In the genomic region with DNA sequence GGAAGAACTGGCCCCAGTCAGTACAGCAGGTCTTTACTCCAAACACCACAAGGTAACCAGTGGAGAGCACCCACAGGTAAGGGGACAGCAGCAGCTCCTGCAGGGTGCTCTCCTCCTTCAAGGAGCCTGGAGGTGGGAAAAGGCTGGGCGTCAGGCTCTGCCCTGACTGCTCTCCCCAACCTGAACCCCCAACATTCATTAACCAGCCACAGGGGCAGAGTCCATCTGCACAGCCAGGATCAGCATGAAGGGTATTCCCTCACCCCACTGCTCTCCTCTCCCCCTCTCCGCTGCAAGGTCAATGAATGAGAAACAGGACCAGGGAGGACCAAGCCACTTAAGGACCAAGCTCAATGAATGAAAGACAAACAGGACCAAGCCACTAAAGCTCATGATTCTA, we compare ENCODE assay signal across 25 cellular contexts. TPM values are rescaled to one million over a fixed set of nuclear protein-coding genes. Genes with fewer than 3 reads are reported as not detected.
DNase-seq lines count a peak whose midpoint lies in the region; ATAC-seq, FAIRE-seq and TF ChIP-seq lines count a peak whose summit lies in the region.
"Had no signal": no experiment of that assay in that cellular context is flagged by ENCODE, and none has a peak within 500 bp of the region (broad histone marks: within the 10 kb centered on the region; RNA-seq: fewer than 3 reads in every experiment).

No MANE protein-coding gene starts in this region.

- H3K9me3 ChIP-seq in T-helper 17 cell (ENCODE audit: control insufficient read depth, low read length, poor library complexity, severe bottlenecking) (no peaks in the 10 kb centered on the region), kidney (ENCODE audit: control insufficient read depth in 1 of 2, low read length in 2 of 2) (no peaks in the 10 kb centered on the region), spleen (no peaks in the 10 kb centered on the region), ovary (no peaks in the 10 kb centered on the region)
- H3K9me3 ChIP-seq: SJSA1, thoracic aorta had no signal

- intact Hi-C loops in kidney (cut with DNase I) (no loop called here), spleen (cut with DNase I; ENCODE audit: low total_unique reads) (no loop called here), ovary (cut with DNase I) (no loop called here)

- no peak overlapping the region for H3K9ac ChIP-seq in kidney (ENCODE audit: low read length in 2 of 2)

- ATAC-seq in T-helper 17 cell (no peak), GM18907 (IDR thresholded peaks at IDR 0.05; ENCODE audit: unreplicated experiment) (no peak)
- ATAC-seq: activated T-cell treated with anti-CD3 and anti-CD28 coated beads, Interleukin-2, amount 50 U/mL, for 4 hours; CD8-positive, alpha-beta T cell; stimulated activated memory B cell treated with anti-CD40 and anti-IgM and Interleukin-4, amounts not matched to agents 10 μg/mL and 1 μg/mL and 100 μg/mL, for 72 hours had no signal

- H3K4me1 Mint-ChIP-seq in T-helper 17 cell, result peaks cover 42% of the 10 kb centered on the region

- DNase-seq in GM10266 (ENCODE audit: extremely low spot score), result peak; percentile 3
- DNase-seq in T-helper 17 cell, result no peak
- no peak for DNase-seq in kidney
- DNase-seq in spleen, result peak; percentile 53
- no peak for DNase-seq in glomerular visceral epithelial cell (ENCODE audit: extremely low spot score)
- no peak for DNase-seq in ovary
- DNase-seq: activated CD4-positive, CD25-positive, alpha-beta regulatory T cell treated with anti-CD3 and anti-CD28 coated beads, Interleukin-2, amount 50 U/mL, for 72 hours; activated naive CD4-positive, alpha-beta T cell; activated T-cell treated with anti-CD3 and anti-CD28 coated beads, Interleukin-2, amount 50 U/mL, for 4 hours; caudate nucleus; CD8-positive, alpha-beta T cell; DMS79; GF-D8; Kasumi-1; NCI-H1694; NCI-H2171; NCI-H524 treated with DMSO at 0.1 percent for 48 hours; occipital lobe; stimulated activated CD4-positive, alpha-beta T cell treated with anti-CD3 and anti-CD28 coated beads, Interleukin-2, amount 100 ng/mL, for 48 hours; T-helper 1 cell had no signal

- H3K27me3 ChIP-seq in spleen (replicated peaks in 1 of 7), result no peaks in the 10 kb centered on the region
- H3K27me3 ChIP-seq in ovary, result no peaks in the 10 kb centered on the region
- H3K27me3 ChIP-seq: SJSA1 had no signal

- peak overlapping the region; percentile 32 for H3K27ac Mint-ChIP-seq in T-helper 17 cell
- H3K27ac Mint-ChIP-seq: CD8-positive, alpha-beta T cell; memory B cell; stimulated activated memory B cell treated with anti-CD40 and anti-IgM and Interleukin-4, amounts not matched to agents 10 μg/mL and 1 μg/mL and 100 μg/mL, for 72 hours had no signal

- H3K27ac ChIP-seq in kidney (ENCODE audit: low read depth in 2 of 2, low read length in 2 of 2) (peak overlapping the region in 1 of 2 donors; percentile 20), spleen (peak overlapping the region in 2 of 8 donors; percentile 76 to 77), ovary (no peak overlapping the region)
- H3K27ac ChIP-seq: SJSA1 had no signal

- peaks cover 7% of the 10 kb centered on the region for H3K36me3 Mint-ChIP-seq in T-helper 17 cell (ENCODE audit: low read depth)

- TF ChIP-seq EP300 in ovary (IDR thresholded peaks at IDR 0.05), result no peak

- no peak for TF ChIP-seq CTCF in GM10266 (IDR thresholded peaks at IDR 0.05; ENCODE audit: control insufficient read depth, insufficient read depth, low read depth, missing control alignments)
- no peak for TF ChIP-seq CTCF in kidney (IDR thresholded peaks at IDR 0.05; ENCODE audit: borderline replicate concordance, extremely low read depth, insufficient read depth)
- TF ChIP-seq CTCF in spleen (IDR thresholded peaks at IDR 0.05 in 8 of 11, conservative IDR thresholded peaks at IDR 0.05 in 3 of 11), result no peak
- no peak for TF ChIP-seq CTCF in ovary (IDR thresholded peaks at IDR 0.05)

- H3K4me1 ChIP-seq in kidney (ENCODE audit: control insufficient read depth in 1 of 2, insufficient read depth in 1 of 2, low read depth in 1 of 2, low read length in 2 of 2) (peaks cover 46% of the 10 kb centered on the region in 2 donors), spleen (peaks cover 14 to 71% (median 46%) of the 10 kb centered on the region in 6 donors), ovary (ENCODE audit: insufficient read depth) (peaks cover 2% of the 10 kb centered on the region)

- H3K4me3 Mint-ChIP-seq in T-helper 17 cell, result no peak overlapping the region
- H3K4me3 Mint-ChIP-seq: activated T-cell treated with anti-CD3 and anti-CD28 coated beads, Interleukin-2, amount 50 U/mL, for 4 hours; CD8-positive, alpha-beta T cell; memory B cell; stimulated activated memory B cell treated with anti-CD40 and anti-IgM and Interleukin-4, amounts not matched to agents 10 μg/mL and 1 μg/mL and 100 μg/mL, for 72 hours had no signal

- H3K27me3 Mint-ChIP-seq in T-helper 17 cell, result no peaks in the 10 kb centered on the region
- H3K27me3 Mint-ChIP-seq: memory B cell; stimulated activated memory B cell treated with anti-CD40 and anti-IgM and Interleukin-4, amounts not matched to agents 10 μg/mL and 1 μg/mL and 100 μg/mL, for 72 hours had no signal

- H3K36me3 ChIP-seq in kidney (ENCODE audit: control insufficient read depth in 1 of 2, insufficient read depth in 2 of 2, low read length in 2 of 2) (peaks cover 28 to 44% of the 10 kb centered on the region in 2 donors), spleen (peaks cover 0 to 66% (median 39%) of the 10 kb centered on the region in 6 donors), ovary (no peaks in the 10 kb centered on the region)

- WGBS in spleen, 5 donors, result 93 to 100% (median 97%) methylated on average over 2 of the region's 2 CpGs
- WGBS in ovary, 3 donors, result 96% methylated on average over 2 of the region's 2 CpGs

- no peak for FAIRE-seq in kidney (lab: Jason Lieb, UNC)

- H3K4me3 ChIP-seq in kidney (ENCODE audit: low read length in 2 of 2) (peak overlapping the region; percentile 78 to 91), spleen (no peak overlapping the region), ovary (no peak overlapping the region)
- H3K4me3 ChIP-seq: SJSA1, thoracic aorta had no signal

- TF ChIP-seq POLR2A in spleen (IDR thresholded peaks at IDR 0.05), result no peak
- TF ChIP-seq POLR2A in ovary (IDR thresholded peaks at IDR 0.05), result no peak

RNA-seq across cellular contexts. Expression of gene SLC37A4, which starts 3.7 kb away (rescaled TPM):
- total RNA-seq in T-helper 17 cell (10 to 100 TPM in 1 of 2 donors, 1 to 10 TPM in 1; 9.0 to 11.0 TPM), kidney (49.5 TPM), spleen (10 to 100 TPM in 6 of 7 donors, 1 to 10 TPM in 1; 9.9 to 26.0 (median 15.9) TPM), ovary (10 to 100 TPM; 11.2 to 38.1 (median 14.8) TPM)
- polyA plus RNA-seq in kidney (ENCODE audit: insufficient read depth, low read depth, low replicate concordance) (115 TPM), spleen (10 to 100 TPM in 2 of 3 donors, 1 to 10 TPM in 1; 8.2 to 12.6 (median 10.1) TPM), ovary (10 to 100 TPM; 10.5 to 11.9 TPM)

RNA-seq across cellular contexts. Expression of gene TRAPPC4, which starts 8.4 kb away (rescaled TPM):
- 10 to 100 TPM; 62.4 to 69.5 TPM for total RNA-seq in T-helper 17 cell
- 82.6 TPM for total RNA-seq in kidney
- polyA plus RNA-seq in kidney (ENCODE audit: insufficient read depth, low read depth, low replicate concordance), result 136 TPM
- 10 to 100 TPM; 43.0 to 61.8 (median 54.4) TPM for total RNA-seq in spleen
- polyA plus RNA-seq in spleen, result 10 to 100 TPM; 33.1 to 53.0 (median 47.6) TPM
- 10 to 100 TPM; 34.0 to 59.1 (median 57.5) TPM for total RNA-seq in ovary
- 10 to 100 TPM; 43.8 to 55.1 TPM for polyA plus RNA-seq in ovary

RNA-seq across cellular contexts. Expression of gene RPS25, which starts 8.8 kb away (rescaled TPM):
- 1,000 to 10,000 TPM; 2,323 to 2,414 TPM for total RNA-seq in T-helper 17 cell
- 852 TPM for total RNA-seq in kidney
- 1,047 TPM for polyA plus RNA-seq in kidney (ENCODE audit: insufficient read depth, low read depth, low replicate concordance)
- total RNA-seq in spleen, result 1,000 to 10,000 TPM in 6 of 7 donors, 100 to 1,000 TPM in 1; 945 to 1,264 (median 1,141) TPM
- polyA plus RNA-seq in spleen, result 1,000 to 10,000 TPM; 4,407 to 5,214 (median 4,978) TPM
- total RNA-seq in ovary, result 1,000 to 10,000 TPM; 1,999 to 7,045 (median 2,410) TPM
- 1,000 to 10,000 TPM; 2,845 to 5,915 TPM for polyA plus RNA-seq in ovary

RNA-seq across cellular contexts. Expression of gene CENATAC, which starts 29.0 kb away (rescaled TPM):
- total RNA-seq in T-helper 17 cell (100 to 1,000 TPM; 116 TPM), kidney (45.0 TPM), spleen (10 to 100 TPM; 39.2 to 86.2 (median 66.7) TPM), ovary (10 to 100 TPM; 23.4 to 51.0 (median 27.8) TPM)
- polyA plus RNA-seq in kidney (ENCODE audit: insufficient read depth, low read depth, low replicate concordance) (19.8 TPM), spleen (10 to 100 TPM; 27.0 to 80.8 (median 44.1) TPM), ovary (10 to 100 TPM; 19.9 to 21.6 TPM)

RNA-seq across cellular contexts. Expression of gene HYOU1, which starts 30.0 kb away (rescaled TPM):
- total RNA-seq in T-helper 17 cell (100 to 1,000 TPM; 132 to 162 TPM), kidney (187 TPM), spleen (100 to 1,000 TPM in 3 of 7 donors, 10 to 100 TPM in 4; 48.2 to 131 (median 80.8) TPM), ovary (100 to 1,000 TPM in 2 of 7 donors, 10 to 100 TPM in 5; 26.5 to 156 (median 69.7) TPM)
- polyA plus RNA-seq in kidney (ENCODE audit: insufficient read depth, low read depth, low replicate concordance) (69.0 TPM), spleen (10 to 100 TPM; 12.3 to 22.7 (median 15.5) TPM), ovary (10 to 100 TPM; 34.6 to 99.3 TPM)

Comparison
In these comparisons a context has a peak if more than half of its experiments do, and no peak if none do; other contexts are left out.
1. DNase-seq: peak in GM10266 (single experiment) and spleen (single experiment); none in T-helper 17 cell (0 of 3), kidney (single experiment), glomerular visceral epithelial cell (single experiment) and ovary (0 of 5).
2. H3K4me3 ChIP-seq: peak in kidney (2 of 2); none in spleen (0 of 8) and ovary (single experiment).